ENCODE assay signal across 8 cellular contexts in the genomic region with DNA sequence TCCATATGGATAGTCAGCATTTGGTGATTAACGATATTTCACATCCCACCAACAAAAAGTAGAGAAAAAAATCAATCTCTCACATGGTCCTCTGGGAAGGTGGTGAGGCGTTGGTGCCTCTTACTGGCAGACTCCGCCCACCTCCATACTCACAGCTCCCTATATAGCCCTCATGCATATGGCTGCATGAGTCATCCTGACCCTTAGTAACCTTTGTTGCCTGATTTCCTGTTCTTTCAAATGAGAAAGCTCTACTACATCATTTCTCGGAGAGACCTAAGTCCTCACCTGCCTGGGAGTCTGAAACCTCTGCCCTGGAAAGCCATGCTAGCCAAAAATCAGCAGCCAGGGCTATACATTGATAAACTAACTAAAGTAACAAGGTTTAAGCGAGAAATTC. TPM values are rescaled to one million over a fixed set of nuclear protein-coding genes. Genes with fewer than 3 reads are reported as not detected.
A peak's percentile ranks its signal among the peaks of the same experiment; 100 is the strongest.
DNase-seq lines count a peak whose midpoint lies in the region; ATAC-seq and TF ChIP-seq lines count a peak whose summit lies in the region.

No MANE protein-coding gene starts in this region.

- no peaks in the 10 kb centered on the region for H3K27me3 Mint-ChIP-seq in glutamatergic neuron (ENCODE audit: unreplicated experiment)

- TF ChIP-seq CTCF in glutamatergic neuron (IDR thresholded peaks at IDR 0.05; ENCODE audit: partially characterized antibody, unreplicated experiment) = no peak

- DNase-seq in NCI-H226 (peak; percentile 28), glutamatergic neuron (peak; percentile 63), AG20443 (ENCODE audit: low spot score) (no peak), cerebellum (ENCODE audit: low spot score) (no peak)
- DNase-seq in activated CD4-positive, alpha-beta T cell treated with anti-CD3 and anti-CD28 coated beads, Interleukin-2, amount 50 U/mL, for 48 hours = peak; percentile 62 to 68
- DNase-seq in stimulated activated CD8-positive, alpha-beta memory T cell treated with anti-CD3 and anti-CD28 coated beads, Interleukin-7, amount 100 ng/mL, for 24 hours (ENCODE audit: low read depth) = peak; percentile 22

- no peaks in the 10 kb centered on the region for H3K36me3 Mint-ChIP-seq in glutamatergic neuron (ENCODE audit: unreplicated experiment)

- ATAC-seq in GM18517 (IDR thresholded peaks at IDR 0.05; ENCODE audit: unreplicated experiment) (peak; percentile 95), HG02870 (IDR thresholded peaks at IDR 0.05; ENCODE audit: unreplicated experiment) (peak; percentile 62)

- peak overlapping the region; percentile 98 for H3K27ac Mint-ChIP-seq in glutamatergic neuron (ENCODE audit: unreplicated experiment)

- peaks cover 4% of the 10 kb centered on the region for H3K9me3 Mint-ChIP-seq in glutamatergic neuron (ENCODE audit: unreplicated experiment)

- H3K4me3 Mint-ChIP-seq in glutamatergic neuron (ENCODE audit: unreplicated experiment) = peak overlapping the region; percentile 65

- H3K4me1 Mint-ChIP-seq in glutamatergic neuron (ENCODE audit: low read depth, unreplicated experiment) = peaks cover 26% of the 10 kb centered on the region

RNA-seq across cellular contexts. Expression of gene ABCA1, which starts 33.3 kb away (rescaled TPM):
- total RNA-seq in glutamatergic neuron (ENCODE audit: unreplicated experiment) (146 TPM), cerebellum (19.1 TPM)

Comparison
In these comparisons a context has a peak if more than half of its experiments do, and no peak if none do; other contexts are left out.
1. DNase-seq: peak in NCI-H226 (single experiment), activated CD4-positive, alpha-beta T cell treated with anti-CD3 and anti-CD28 coated beads, Interleukin-2, amount 50 U/mL, for 48 hours (2 of 2), glutamatergic neuron (single experiment) and stimulated activated CD8-positive, alpha-beta memory T cell treated with anti-CD3 and anti-CD28 coated beads, Interleukin-7, amount 100 ng/mL, for 24 hours (single experiment); none in AG20443 (single experiment) and cerebellum (single experiment).